10 cellular contexts compared by ENCODE assay signal in genomic region chr10:3972460-3973366, GRCh38.
DNase-seq lines count a peak whose midpoint lies in the region; ATAC-seq and TF ChIP-seq lines count a peak whose summit lies in the region.
"Had no signal": no experiment of that assay in that cellular context is flagged by ENCODE, and none has a peak within 500 bp of the region (broad histone marks: within the 10 kb centered on the region; RNA-seq: fewer than 3 reads in every experiment).

No MANE protein-coding gene starts in this region.

- peak overlapping the region; percentile 62 for H3K4me3 Mint-ChIP-seq in activated naive CD4-positive, alpha-beta T cell treated with anti-CD3 and anti-CD28 coated beads for 36 hours
- peak overlapping the region; percentile 65 for H3K4me3 Mint-ChIP-seq in activated naive CD8-positive, alpha-beta T cell treated with anti-CD3 and anti-CD28 coated beads for 36 hours
- H3K4me3 Mint-ChIP-seq in naive thymus-derived CD4-positive, alpha-beta T cell = peak overlapping the region; percentile 63 to 89 (median 82)

- POLR2A ChIA-PET in naive thymus-derived CD4-positive, alpha-beta T cell (lab: Charles Lee) = interaction anchor here (0.6 to 5.1 kb wide), 13 partner anchors 9 to 194 kb away, joined by 3 to 35 read pairs (median 4); partner anchors contain the start of gene KLF6

- intact Hi-C loops in activated naive CD4-positive, alpha-beta T cell treated with anti-CD3 and anti-CD28 coated beads for 36 hours (cut with micrococcal nuclease) = loop anchor here (2.0 to 10.0 kb wide), 3 partner anchors 38 to 682 kb away; no protein-coding TSS in a partner anchor
- intact Hi-C loops in naive thymus-derived CD4-positive, alpha-beta T cell (cut with micrococcal nuclease) = loop anchor here (1.0 to 10.0 kb wide), 18 partner anchors 8 to 518 kb away; no protein-coding TSS in a partner anchor
- intact Hi-C loops in vagina (cut with DNase I) = no loop called here

- no peaks in the 10 kb centered on the region for H3K9me3 ChIP-seq in naive thymus-derived CD4-positive, alpha-beta T cell (ENCODE audit: control insufficient read depth in 2 of 3, low read length in 3 of 3)
- no peaks in the 10 kb centered on the region for H3K9me3 ChIP-seq in vagina

- peak; percentile 89 for ATAC-seq in naive thymus-derived CD4-positive, alpha-beta T cell

- peak overlapping the region; percentile 66 for H3K27ac ChIP-seq in naive thymus-derived CD4-positive, alpha-beta T cell (ENCODE audit: low read depth, low read length)
- H3K27ac ChIP-seq in vagina = peak overlapping the region; percentile 15

- no peaks in the 10 kb centered on the region for H3K36me3 ChIP-seq in naive thymus-derived CD4-positive, alpha-beta T cell (ENCODE audit: control insufficient read depth in 2 of 3, insufficient read depth in 3 of 3, low read length in 3 of 3)
- H3K36me3 ChIP-seq in vagina = no peaks in the 10 kb centered on the region

- peaks cover 56 to 71% of the 10 kb centered on the region in 2 donors for H3K4me1 ChIP-seq in naive thymus-derived CD4-positive, alpha-beta T cell (ENCODE audit: control insufficient read depth in 2 of 2, insufficient read depth in 2 of 2, low read length in 2 of 2)
- H3K4me1 ChIP-seq in vagina = no peaks in the 10 kb centered on the region

- peaks cover 5% of the 10 kb centered on the region for H3K9me3 Mint-ChIP-seq in activated naive CD4-positive, alpha-beta T cell treated with anti-CD3 and anti-CD28 coated beads for 36 hours
- peaks cover 6% of the 10 kb centered on the region for H3K9me3 Mint-ChIP-seq in activated naive CD8-positive, alpha-beta T cell treated with anti-CD3 and anti-CD28 coated beads for 36 hours
- peaks cover 0 to 8% (median 0%) of the 10 kb centered on the region in 11 donors for H3K9me3 Mint-ChIP-seq in naive thymus-derived CD4-positive, alpha-beta T cell

- H3K27me3 Mint-ChIP-seq in activated naive CD4-positive, alpha-beta T cell treated with anti-CD3 and anti-CD28 coated beads for 36 hours (ENCODE audit: low read depth) = no peaks in the 10 kb centered on the region
- no peaks in the 10 kb centered on the region for H3K27me3 Mint-ChIP-seq in activated naive CD8-positive, alpha-beta T cell treated with anti-CD3 and anti-CD28 coated beads for 36 hours
- no peaks in the 10 kb centered on the region for H3K27me3 Mint-ChIP-seq in naive thymus-derived CD4-positive, alpha-beta T cell

- DNase-seq in activated naive CD4-positive, alpha-beta T cell treated with anti-CD3 and anti-CD28 coated beads for 36 hours = peak; percentile 51
- DNase-seq in activated naive CD4-positive, alpha-beta T cell (lab: John Stamatoyannopoulos, UW) = no peak
- DNase-seq in activated naive CD8-positive, alpha-beta T cell treated with anti-CD3 and anti-CD28 coated beads for 36 hours = peak; percentile 40
- peak in 7 of 9 donors; percentile 8 to 47 (median 35) for DNase-seq in naive thymus-derived CD4-positive, alpha-beta T cell
- DNase-seq in vagina (ENCODE audit: extremely low spot score in 2 of 2) = no peak
- DNase-seq in mucosa of gallbladder (ENCODE audit: low spot score) = no peak
- no peak for DNase-seq in D341Med (ENCODE audit: low spot score)
- no peak for DNase-seq in inferior parietal cortex (ENCODE audit: extremely low spot score)
- DNase-seq: effector CD4-positive, alpha-beta T cell; NCI-H187 treated with DMSO at 0.1 percent for 48 hours had no signal

- no peaks in the 10 kb centered on the region for H3K27me3 ChIP-seq in naive thymus-derived CD4-positive, alpha-beta T cell (ENCODE audit: control insufficient read depth in 2 of 2, insufficient read depth in 2 of 2, low read length in 2 of 2)
- no peaks in the 10 kb centered on the region for H3K27me3 ChIP-seq in vagina

- peaks cover 44% of the 10 kb centered on the region for H3K4me1 Mint-ChIP-seq in activated naive CD4-positive, alpha-beta T cell treated with anti-CD3 and anti-CD28 coated beads for 36 hours (ENCODE audit: low read depth)
- H3K4me1 Mint-ChIP-seq in activated naive CD8-positive, alpha-beta T cell treated with anti-CD3 and anti-CD28 coated beads for 36 hours = peaks cover 41% of the 10 kb centered on the region
- peaks cover 38 to 61% (median 54%) of the 10 kb centered on the region in 7 donors for H3K4me1 Mint-ChIP-seq in naive thymus-derived CD4-positive, alpha-beta T cell

- H3K36me3 Mint-ChIP-seq in activated naive CD4-positive, alpha-beta T cell treated with anti-CD3 and anti-CD28 coated beads for 36 hours (ENCODE audit: low read depth) = peaks cover 2% of the 10 kb centered on the region
- peaks cover 5% of the 10 kb centered on the region for H3K36me3 Mint-ChIP-seq in activated naive CD8-positive, alpha-beta T cell treated with anti-CD3 and anti-CD28 coated beads for 36 hours
- peaks cover 2 to 22% (median 3%) of the 10 kb centered on the region in 5 donors for H3K36me3 Mint-ChIP-seq in naive thymus-derived CD4-positive, alpha-beta T cell

- H3K4me3 ChIP-seq in naive thymus-derived CD4-positive, alpha-beta T cell (ENCODE audit: low read length) = peak overlapping the region; percentile 36
- H3K4me3 ChIP-seq in vagina = no peak overlapping the region

- CTCF ChIA-PET in activated naive CD4-positive, alpha-beta T cell treated with anti-CD3 and anti-CD28 coated beads for 36 hours (lab: Charles Lee) = no interaction called here
- CTCF ChIA-PET in naive thymus-derived CD4-positive, alpha-beta T cell (lab: Charles Lee) = interaction anchor here (0.6 to 1.3 kb wide), 2 partner anchors 11 to 32 kb away, joined by 3 read pairs; no protein-coding TSS in a partner anchor

- peak overlapping the region; percentile 92 for H3K27ac Mint-ChIP-seq in activated naive CD4-positive, alpha-beta T cell treated with anti-CD3 and anti-CD28 coated beads for 36 hours
- peak overlapping the region; percentile 94 for H3K27ac Mint-ChIP-seq in activated naive CD8-positive, alpha-beta T cell treated with anti-CD3 and anti-CD28 coated beads for 36 hours
- peak overlapping the region; percentile 86 to 98 (median 96) for H3K27ac Mint-ChIP-seq in naive thymus-derived CD4-positive, alpha-beta T cell

- no peak for TF ChIP-seq CTCF in vagina (IDR thresholded peaks at IDR 0.05)

- no peak for TF ChIP-seq POLR2A in vagina (IDR thresholded peaks at IDR 0.05)

Comparison
In these comparisons a context has a peak if more than half of its experiments do, and no peak if none do; other contexts are left out.
1. DNase-seq: peak in activated naive CD4-positive, alpha-beta T cell treated with anti-CD3 and anti-CD28 coated beads for 36 hours (single experiment), activated naive CD8-positive, alpha-beta T cell treated with anti-CD3 and anti-CD28 coated beads for 36 hours (single experiment) and naive thymus-derived CD4-positive, alpha-beta T cell (7 of 9); none in activated naive CD4-positive, alpha-beta T cell (0 of 4), vagina (0 of 2), mucosa of gallbladder (single experiment), D341Med (single experiment) and inferior parietal cortex (single experiment).
2. Peak in every context shown above with its lines, with median percentiles within 50 percentile points of each other: H3K27ac Mint-ChIP-seq and H3K4me3 Mint-ChIP-seq.